1 cellular context compared by ENCODE assay signal in the genomic region with DNA sequence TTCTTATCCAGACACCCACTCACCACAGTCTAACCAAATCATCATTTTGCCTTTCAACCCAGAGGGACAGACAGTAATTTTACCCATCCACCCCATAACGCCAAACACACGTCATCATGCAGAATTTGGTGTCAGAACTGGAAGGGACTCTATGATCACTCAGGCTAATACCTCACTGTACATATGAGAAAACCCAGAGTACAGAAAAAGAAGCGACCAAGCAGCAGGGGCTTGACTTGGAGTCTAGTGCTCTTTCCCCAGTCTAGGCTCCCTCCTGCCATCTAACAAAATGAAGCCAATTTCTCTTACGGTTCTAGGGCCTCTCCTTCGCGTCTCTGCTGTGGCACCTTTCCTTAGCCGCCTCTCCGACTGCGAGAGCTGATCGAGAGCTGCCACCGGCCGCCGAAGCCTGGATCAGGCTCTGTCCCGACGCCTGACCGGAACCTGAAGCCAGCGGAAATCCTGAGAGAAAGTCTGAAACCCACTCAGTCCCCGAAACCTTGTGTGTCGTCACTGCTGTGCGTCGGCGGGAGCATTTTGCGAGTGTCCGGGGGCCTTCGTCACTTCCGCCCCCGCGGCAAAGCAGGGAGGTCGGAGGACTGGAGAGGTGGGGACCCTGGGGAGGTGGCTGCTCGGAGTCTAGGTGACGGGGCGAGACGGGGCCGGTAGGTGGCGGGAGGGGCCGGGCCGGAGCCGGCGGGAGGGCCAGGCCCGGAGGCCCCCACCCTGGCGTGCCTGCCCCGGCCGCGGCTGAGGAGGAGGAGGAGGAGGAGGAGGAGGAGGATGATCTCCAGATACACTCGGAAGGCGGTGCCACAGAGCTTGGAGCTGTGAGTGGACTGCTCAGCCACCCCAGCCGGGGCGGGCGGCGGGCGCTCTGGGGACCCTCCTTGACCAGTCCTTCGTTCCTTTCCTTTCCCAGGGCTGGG.
A peak's percentile ranks its signal among the peaks of the same experiment; 100 is the strongest.
TF ChIP-seq lines count a peak whose summit lies in the region.

A gene (minus strand): TSS at position 452 of the 929 bp plus-strand sequence. CDS start 4,071 bp downstream, outside the sequence.
A gene (plus strand): TSS at position 563 of the 929 bp plus-strand sequence. CDS start 221 bp downstream, at position 784.

TF ChIP-seq in HepG2, 621 proteins besides CTCF, POLR2A, EP300 and RAD21 (continued from another document and continues in another):
- TF ChIP-seq POLR2AphosphoS2 (IDR thresholded peaks at IDR 0.05; ENCODE audit: low read depth, low read length) (0 out of 2 replicates have a peak, but pooled peaks have one; percentile 75), SALL1 (CRISPR knock-in tag; IDR thresholded peaks at IDR 0.05) (peak; percentile 87), ZNF367 (CRISPR knock-in tag; IDR thresholded peaks at IDR 0.05; ENCODE audit: borderline replicate concordance) (no peak), SOX5 (CRISPR knock-in tag; IDR thresholded peaks at IDR 0.05; ENCODE audit: borderline replicate concordance) (peak; percentile 69; the same call in 1 of the 2 replicates), ZNF24 (IDR thresholded peaks at IDR 0.05) (no peak), HMGA1 (CRISPR knock-in tag; conservative IDR thresholded peaks at IDR 0.05) (no peak), GLI4 (CRISPR knock-in tag; IDR thresholded peaks at IDR 0.05; ENCODE audit: borderline replicate concordance) (no peak), ZC3H4 (CRISPR knock-in tag; IDR thresholded peaks at IDR 0.05; ENCODE audit: borderline replicate concordance) (no peak), TOPORS (CRISPR knock-in tag; IDR thresholded peaks at IDR 0.05) (peak; percentile 79; the same call in 1 of the 2 replicates), HIVEP1 (CRISPR knock-in tag; IDR thresholded peaks at IDR 0.05) (peak; percentile 77; the same call in 1 of the 2 replicates), RARA (CRISPR knock-in tag; IDR thresholded peaks at IDR 0.05) (peak; percentile 22; the same call in 1 of the 2 replicates), ZNF737 (CRISPR knock-in tag; IDR thresholded peaks at IDR 0.05; ENCODE audit: borderline replicate concordance) (no peak), RFXANK (CRISPR knock-in tag; IDR thresholded peaks at IDR 0.05) (peak; percentile 74; the same call in 1 of the 2 replicates), ZNF451 (CRISPR knock-in tag; IDR thresholded peaks at IDR 0.05) (0 out of 2 replicates have a peak, but pooled peaks have one; percentile 30), MIXL1 (CRISPR knock-in tag; IDR thresholded peaks at IDR 0.05) (peak; percentile 79), AGO1 (IDR thresholded peaks at IDR 0.05; ENCODE audit: low read depth, low read length, poor library complexity, severe bottlenecking) (no peak), ZNF225 (CRISPR knock-in tag; IDR thresholded peaks at IDR 0.05) (no peak), JARID2 (CRISPR knock-in tag; IDR thresholded peaks at IDR 0.05; ENCODE audit: insufficient replicate concordance) (no peak), CBX5 (CRISPR knock-in tag; IDR thresholded peaks at IDR 0.05; ENCODE audit: borderline replicate concordance) (peak; percentile 82; the same call in 1 of the 2 replicates), ZNF292 (CRISPR knock-in tag; IDR thresholded peaks at IDR 0.05; ENCODE audit: borderline replicate concordance, low read depth) (peak; percentile 66; the same call in 1 of the 2 replicates), ZFP1 (CRISPR knock-in tag; IDR thresholded peaks at IDR 0.05) (peak; percentile 62; the same call in 1 of the 2 replicates), HOXA3 (CRISPR knock-in tag; IDR thresholded peaks at IDR 0.05) (peak; percentile 99), FOXA1 (IDR thresholded peaks at IDR 0.05) (no peak), FOXA1 (CRISPR knock-in tag; IDR thresholded peaks at IDR 0.05) (no peak), POGZ (CRISPR knock-in tag; IDR thresholded peaks at IDR 0.05) (peak; percentile 99), MBD4 (IDR thresholded peaks at IDR 0.05; ENCODE audit: borderline replicate concordance, low read length) (no peak), ADNP (CRISPR knock-in tag; IDR thresholded peaks at IDR 0.05) (no peak), CREM (IDR thresholded peaks at IDR 0.05) (peak; percentile 100), CREM (CRISPR knock-in tag; IDR thresholded peaks at IDR 0.05) (peak; percentile 98), ZNF550 (CRISPR knock-in tag; IDR thresholded peaks at IDR 0.05; ENCODE audit: borderline replicate concordance) (no peak), ZNF224 (CRISPR knock-in tag; IDR thresholded peaks at IDR 0.05) (no peak)
- TF ChIP-seq, protein P1, sequence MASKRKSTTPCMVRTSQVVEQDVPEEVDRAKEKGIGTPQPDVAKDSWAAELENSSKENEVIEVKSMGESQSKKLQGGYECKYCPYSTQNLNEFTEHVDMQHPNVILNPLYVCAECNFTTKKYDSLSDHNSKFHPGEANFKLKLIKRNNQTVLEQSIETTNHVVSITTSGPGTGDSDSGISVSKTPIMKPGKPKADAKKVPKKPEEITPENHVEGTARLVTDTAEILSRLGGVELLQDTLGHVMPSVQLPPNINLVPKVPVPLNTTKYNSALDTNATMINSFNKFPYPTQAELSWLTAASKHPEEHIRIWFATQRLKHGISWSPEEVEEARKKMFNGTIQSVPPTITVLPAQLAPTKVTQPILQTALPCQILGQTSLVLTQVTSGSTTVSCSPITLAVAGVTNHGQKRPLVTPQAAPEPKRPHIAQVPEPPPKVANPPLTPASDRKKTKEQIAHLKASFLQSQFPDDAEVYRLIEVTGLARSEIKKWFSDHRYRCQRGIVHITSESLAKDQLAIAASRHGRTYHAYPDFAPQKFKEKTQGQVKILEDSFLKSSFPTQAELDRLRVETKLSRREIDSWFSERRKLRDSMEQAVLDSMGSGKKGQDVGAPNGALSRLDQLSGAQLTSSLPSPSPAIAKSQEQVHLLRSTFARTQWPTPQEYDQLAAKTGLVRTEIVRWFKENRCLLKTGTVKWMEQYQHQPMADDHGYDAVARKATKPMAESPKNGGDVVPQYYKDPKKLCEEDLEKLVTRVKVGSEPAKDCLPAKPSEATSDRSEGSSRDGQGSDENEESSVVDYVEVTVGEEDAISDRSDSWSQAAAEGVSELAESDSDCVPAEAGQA (IDR thresholded peaks at IDR 0.05; ENCODE audit: low read depth) = peak; percentile 97
- TF ChIP-seq, protein P1 (CRISPR knock-in tag; IDR thresholded peaks at IDR 0.05; ENCODE audit: borderline replicate concordance) = no peak
- TF ChIP-seq, protein P2, sequence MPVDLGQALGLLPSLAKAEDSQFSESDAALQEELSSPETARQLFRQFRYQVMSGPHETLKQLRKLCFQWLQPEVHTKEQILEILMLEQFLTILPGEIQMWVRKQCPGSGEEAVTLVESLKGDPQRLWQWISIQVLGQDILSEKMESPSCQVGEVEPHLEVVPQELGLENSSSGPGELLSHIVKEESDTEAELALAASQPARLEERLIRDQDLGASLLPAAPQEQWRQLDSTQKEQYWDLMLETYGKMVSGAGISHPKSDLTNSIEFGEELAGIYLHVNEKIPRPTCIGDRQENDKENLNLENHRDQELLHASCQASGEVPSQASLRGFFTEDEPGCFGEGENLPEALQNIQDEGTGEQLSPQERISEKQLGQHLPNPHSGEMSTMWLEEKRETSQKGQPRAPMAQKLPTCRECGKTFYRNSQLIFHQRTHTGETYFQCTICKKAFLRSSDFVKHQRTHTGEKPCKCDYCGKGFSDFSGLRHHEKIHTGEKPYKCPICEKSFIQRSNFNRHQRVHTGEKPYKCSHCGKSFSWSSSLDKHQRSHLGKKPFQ (CRISPR knock-in tag; IDR thresholded peaks at IDR 0.05; ENCODE audit: insufficient replicate concordance) = no peak
- TF ChIP-seq, protein P3, sequence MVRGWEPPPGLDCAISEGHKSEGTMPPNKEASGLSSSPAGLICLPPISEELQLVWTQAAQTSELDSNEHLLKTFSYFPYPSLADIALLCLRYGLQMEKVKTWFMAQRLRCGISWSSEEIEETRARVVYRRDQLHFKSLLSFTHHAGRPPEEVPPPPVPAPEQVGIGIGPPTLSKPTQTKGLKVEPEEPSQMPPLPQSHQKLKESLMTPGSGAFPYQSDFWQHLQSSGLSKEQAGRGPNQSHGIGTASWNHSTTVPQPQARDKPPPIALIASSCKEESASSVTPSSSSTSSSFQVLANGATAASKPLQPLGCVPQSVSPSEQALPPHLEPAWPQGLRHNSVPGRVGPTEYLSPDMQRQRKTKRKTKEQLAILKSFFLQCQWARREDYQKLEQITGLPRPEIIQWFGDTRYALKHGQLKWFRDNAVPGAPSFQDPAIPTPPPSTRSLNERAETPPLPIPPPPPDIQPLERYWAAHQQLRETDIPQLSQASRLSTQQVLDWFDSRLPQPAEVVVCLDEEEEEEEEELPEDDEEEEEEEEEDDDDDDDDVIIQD (CRISPR knock-in tag; IDR thresholded peaks at IDR 0.05; ENCODE audit: low read depth) = peak; percentile 70; the same call in 1 of the 2 replicates
- TF ChIP-seq, protein P4, sequence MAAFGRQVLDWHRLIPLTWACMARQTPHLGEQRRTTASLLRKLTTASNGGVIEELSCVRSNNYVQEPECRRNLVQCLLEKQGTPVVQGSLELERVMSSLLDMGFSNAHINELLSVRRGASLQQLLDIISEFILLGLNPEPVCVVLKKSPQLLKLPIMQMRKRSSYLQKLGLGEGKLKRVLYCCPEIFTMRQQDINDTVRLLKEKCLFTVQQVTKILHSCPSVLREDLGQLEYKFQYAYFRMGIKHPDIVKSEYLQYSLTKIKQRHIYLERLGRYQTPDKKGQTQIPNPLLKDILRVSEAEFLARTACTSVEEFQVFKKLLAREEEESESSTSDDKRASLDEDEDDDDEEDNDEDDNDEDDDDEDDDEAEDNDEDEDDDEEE (CRISPR knock-in tag; IDR thresholded peaks at IDR 0.05) = peak; percentile 85; the same call in 1 of the 2 replicates
- TF ChIP-seq, protein P5, sequence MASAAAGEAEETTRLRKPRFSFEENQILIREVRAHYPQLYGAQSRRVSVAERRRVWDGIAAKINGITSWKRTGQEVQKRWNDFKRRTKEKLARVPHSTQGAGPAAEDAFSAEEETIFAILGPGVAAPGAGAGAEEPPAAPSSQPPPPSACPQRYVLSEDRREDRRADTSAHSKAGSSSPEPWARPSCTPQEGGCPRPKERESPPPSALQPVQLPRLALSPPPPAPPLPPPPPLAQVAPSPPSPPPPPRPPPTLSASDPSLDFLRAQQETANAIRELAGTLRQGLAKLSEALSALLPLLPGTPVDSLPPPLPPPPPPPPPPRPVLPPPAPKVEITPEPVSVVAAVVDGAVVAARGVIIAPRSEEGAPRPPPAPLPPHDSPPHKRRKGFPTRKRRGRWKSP (CRISPR knock-in tag; IDR thresholded peaks at IDR 0.05) = peak; percentile 67; the same call in 1 of the 2 replicates
- TF ChIP-seq, protein P6, sequence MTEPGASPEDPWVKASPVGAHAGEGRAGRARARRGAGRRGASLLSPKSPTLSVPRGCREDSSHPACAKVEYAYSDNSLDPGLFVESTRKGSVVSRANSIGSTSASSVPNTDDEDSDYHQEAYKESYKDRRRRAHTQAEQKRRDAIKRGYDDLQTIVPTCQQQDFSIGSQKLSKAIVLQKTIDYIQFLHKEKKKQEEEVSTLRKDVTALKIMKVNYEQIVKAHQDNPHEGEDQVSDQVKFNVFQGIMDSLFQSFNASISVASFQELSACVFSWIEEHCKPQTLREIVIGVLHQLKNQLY (CRISPR knock-in tag; IDR thresholded peaks at IDR 0.05) = 0 out of 2 replicates have a peak, but pooled peaks have one; percentile 47
- TF ChIP-seq, protein P7, sequence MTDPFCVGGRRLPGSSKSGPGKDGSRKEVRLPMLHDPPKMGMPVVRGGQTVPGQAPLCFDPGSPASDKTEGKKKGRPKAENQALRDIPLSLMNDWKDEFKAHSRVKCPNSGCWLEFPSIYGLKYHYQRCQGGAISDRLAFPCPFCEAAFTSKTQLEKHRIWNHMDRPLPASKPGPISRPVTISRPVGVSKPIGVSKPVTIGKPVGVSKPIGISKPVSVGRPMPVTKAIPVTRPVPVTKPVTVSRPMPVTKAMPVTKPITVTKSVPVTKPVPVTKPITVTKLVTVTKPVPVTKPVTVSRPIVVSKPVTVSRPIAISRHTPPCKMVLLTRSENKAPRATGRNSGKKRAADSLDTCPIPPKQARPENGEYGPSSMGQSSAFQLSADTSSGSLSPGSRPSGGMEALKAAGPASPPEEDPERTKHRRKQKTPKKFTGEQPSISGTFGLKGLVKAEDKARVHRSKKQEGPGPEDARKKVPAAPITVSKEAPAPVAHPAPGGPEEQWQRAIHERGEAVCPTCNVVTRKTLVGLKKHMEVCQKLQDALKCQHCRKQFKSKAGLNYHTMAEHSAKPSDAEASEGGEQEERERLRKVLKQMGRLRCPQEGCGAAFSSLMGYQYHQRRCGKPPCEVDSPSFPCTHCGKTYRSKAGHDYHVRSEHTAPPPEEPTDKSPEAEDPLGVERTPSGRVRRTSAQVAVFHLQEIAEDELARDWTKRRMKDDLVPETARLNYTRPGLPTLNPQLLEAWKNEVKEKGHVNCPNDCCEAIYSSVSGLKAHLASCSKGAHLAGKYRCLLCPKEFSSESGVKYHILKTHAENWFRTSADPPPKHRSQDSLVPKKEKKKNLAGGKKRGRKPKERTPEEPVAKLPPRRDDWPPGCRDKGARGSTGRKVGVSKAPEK (CRISPR knock-in tag; IDR thresholded peaks at IDR 0.05; ENCODE audit: borderline replicate concordance) = peak; percentile 79; the same call in 1 of the 2 replicates
